In genomic region chr12:56628671-56629458, GRCh38 we compare ENCODE assay signal across 8 cellular contexts. TPM values are rescaled to one million over a fixed set of nuclear protein-coding genes. Genes with fewer than 3 reads are reported as not detected.
DNase-seq lines count a peak whose midpoint lies in the region; ATAC-seq and TF ChIP-seq lines count a peak whose summit lies in the region.

No MANE protein-coding gene starts in this region.

- peaks cover 85% of the 10 kb centered on the region for H3K79me2 ChIP-seq in DND-41 (ENCODE audit: insufficient read depth, low read length)

- peaks cover 21% of the 10 kb centered on the region; the same call in 1 of the 2 replicates for H4K20me1 ChIP-seq in DND-41 (ENCODE audit: insufficient read depth, low read length)

- no peaks in the 10 kb centered on the region for H3K9me3 ChIP-seq in DND-41 (ENCODE audit: insufficient read depth, low read length, severe bottlenecking)
- H3K9me3 ChIP-seq in right atrium auricular region: no peaks in the 10 kb centered on the region

- intact Hi-C loops in posterior cingulate gyrus (cut with DNase I): loop anchor here (5.0 kb wide), 1 partner anchor 37 kb away; no protein-coding TSS in a partner anchor

- peak; percentile 21 for TF ChIP-seq CTCF in DND-41 (IDR thresholded peaks at IDR 0.05; ENCODE audit: borderline replicate concordance, extremely low read depth, low read length, poor library complexity, severe bottlenecking)
- TF ChIP-seq CTCF in right atrium auricular region (IDR thresholded peaks at IDR 0.05): no peak

- peaks cover 30% of the 10 kb centered on the region for H3K36me3 ChIP-seq in DND-41 (ENCODE audit: insufficient read depth, low read length)
- no peaks in the 10 kb centered on the region for H3K36me3 ChIP-seq in right atrium auricular region

- peak overlapping the region; percentile 88 for H3K9ac ChIP-seq in DND-41 (ENCODE audit: low read depth, low read length)

- H3K4me1 ChIP-seq in DND-41 (ENCODE audit: insufficient read depth, low read length) (peaks cover 47% of the 10 kb centered on the region), right atrium auricular region (peaks cover 0 to 64% of the 10 kb centered on the region in 2 donors)

- peak; percentile 78 for DNase-seq in DND-41
- DNase-seq in HT-29 (ENCODE audit: low spot score): peak; percentile 33
- peak; percentile 55 for DNase-seq in T follicular helper cell (ENCODE audit: low read depth)
- DNase-seq in right atrium auricular region (ENCODE audit: low spot score): peak; percentile 78
- peak in 9 of 10 donors; percentile 49 to 91 (median 67) for DNase-seq in posterior cingulate gyrus

- peak overlapping the region; percentile 95 for H3K4me2 ChIP-seq in DND-41 (ENCODE audit: insufficient read depth, low read length)

- H3K4me3 ChIP-seq in DND-41 (ENCODE audit: low read depth in 1 of 2, low read length in 2 of 2): peak overlapping the region; percentile 96 to 100
- H3K4me3 ChIP-seq in right atrium auricular region: peak overlapping the region; percentile 97 to 99

- peak; percentile 36 for ATAC-seq in DND-41 (ENCODE audit: insufficient read depth, low read depth)
- ATAC-seq in HG02571 (IDR thresholded peaks at IDR 0.05; ENCODE audit: unreplicated experiment): no peak
- no peak for ATAC-seq in GM21447 (IDR thresholded peaks at IDR 0.05; ENCODE audit: unreplicated experiment)

- H3K27ac ChIP-seq in DND-41 (ENCODE audit: low read length) (peak overlapping the region; percentile 91), angular gyrus (ENCODE audit: low read depth, low read length) (peak overlapping the region; percentile 91), right atrium auricular region (peak overlapping the region; percentile 96 to 98)

- H3K27me3 ChIP-seq in DND-41 (ENCODE audit: insufficient read depth, low read length, poor library complexity) (no peaks in the 10 kb centered on the region), right atrium auricular region (no peaks in the 10 kb centered on the region)

- peak overlapping the region; percentile 78 for H2AFZ ChIP-seq in DND-41 (ENCODE audit: low read depth, low read length)

RNA-seq across cellular contexts. Expression of gene BAZ2A, which starts 1.3 kb away (rescaled TPM):
- total RNA-seq in HT-29 (2014; rRNA removed; shearing (Covaris generic)): 43.3 and 47.1 TPM in 2 replicates
- 10 to 100 TPM; 38.6 to 42.7 TPM for total RNA-seq in right atrium auricular region

RNA-seq across cellular contexts. Expression of gene ATP5F1B, which starts 16.9 kb away (rescaled TPM):
- total RNA-seq in HT-29 (2014; rRNA removed; shearing (Covaris generic)): 397 and 447 TPM in 2 replicates
- total RNA-seq in right atrium auricular region: 1,000 to 10,000 TPM; 1,028 to 1,860 TPM

RNA-seq across cellular contexts. Expression of gene PTGES3, which starts 59.2 kb away (rescaled TPM):
- 80.2 and 83.4 TPM in 2 replicates for total RNA-seq in HT-29 (2014; rRNA removed; shearing (Covaris generic))
- 10 to 100 TPM; 69.6 to 71.1 TPM for total RNA-seq in right atrium auricular region
